ENCODE assay signal across 2 cellular contexts in the genomic region with DNA sequence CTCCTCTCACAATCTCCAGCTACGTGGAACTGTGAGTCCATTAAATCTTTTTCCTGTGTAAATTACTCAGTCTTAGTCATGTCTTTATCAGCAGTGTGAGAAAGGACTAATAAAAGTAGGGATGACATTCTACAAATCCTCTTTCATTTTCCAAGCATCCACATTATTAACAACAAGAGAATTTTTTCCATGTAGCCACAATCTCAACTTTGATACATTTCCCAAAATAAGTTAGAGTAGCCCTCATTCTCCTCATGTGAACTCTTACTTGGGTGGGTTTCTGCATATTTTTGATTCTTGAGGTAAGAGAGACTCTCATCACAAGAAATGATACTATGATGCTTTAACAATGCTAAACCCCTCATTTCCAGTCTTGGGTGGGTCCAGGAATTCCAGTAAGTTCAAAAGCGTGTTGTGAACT.
A peak's percentile ranks its signal among the peaks of the same experiment; 100 is the strongest.
TF ChIP-seq lines count a peak whose summit lies in the region.

No MANE protein-coding gene starts in this region.

TF ChIP-seq in endothelial cell of umbilical vein, 7 proteins besides CTCF, POLR2A, EP300 and RAD21:
- TF ChIP-seq, protein P1, sequence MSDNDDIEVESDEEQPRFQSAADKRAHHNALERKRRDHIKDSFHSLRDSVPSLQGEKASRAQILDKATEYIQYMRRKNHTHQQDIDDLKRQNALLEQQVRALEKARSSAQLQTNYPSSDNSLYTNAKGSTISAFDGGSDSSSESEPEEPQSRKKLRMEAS (IDR thresholded peaks at IDR 0.05; ENCODE audit: insufficient read depth, insufficient read length) = no peak
- peak; percentile 59 for TF ChIP-seq FOS (IDR thresholded peaks at IDR 0.05; ENCODE audit: borderline replicate concordance, insufficient read depth, low read length)
- TF ChIP-seq POLR2AphosphoS5 (IDR thresholded peaks at IDR 0.05; ENCODE audit: insufficient read depth, low read depth, low read length) = no peak
- no peak for TF ChIP-seq JUN (IDR thresholded peaks at IDR 0.05; ENCODE audit: borderline replicate concordance, insufficient read depth, insufficient read length, low read depth)
- TF ChIP-seq MYC (IDR thresholded peaks at IDR 0.05; ENCODE audit: low read depth, low read length) = no peak
- TF ChIP-seq GATA2 (IDR thresholded peaks at IDR 0.05; ENCODE audit: insufficient read depth, insufficient read length, low read depth, low read length) = peak; percentile 32
- no peak for TF ChIP-seq EZH2 (IDR thresholded peaks at IDR 0.05; ENCODE audit: borderline replicate concordance, low read depth, low read length, severe bottlenecking)
TF ChIP-seq in endothelial cell of umbilical vein: peak in this region for 2.

TF ChIP-seq in GM23338, 12 proteins besides CTCF, POLR2A, EP300 and RAD21:
- no peak for TF ChIP-seq NANOG (IDR thresholded peaks at IDR 0.05; ENCODE audit: borderline replicate concordance)
- no peak for TF ChIP-seq EZH2 (IDR thresholded peaks at IDR 0.05; ENCODE audit: low read depth, unreplicated experiment)
- no peak for TF ChIP-seq STAT1 (IDR thresholded peaks at IDR 0.05; ENCODE audit: unreplicated experiment)
- no peak for TF ChIP-seq ZNF331 (CRISPR knock-in tag; IDR thresholded peaks at IDR 0.05; ENCODE audit: low read depth)
- no peak for TF ChIP-seq JUNB (IDR thresholded peaks at IDR 0.05; ENCODE audit: unreplicated experiment)
- TF ChIP-seq, protein P2, sequence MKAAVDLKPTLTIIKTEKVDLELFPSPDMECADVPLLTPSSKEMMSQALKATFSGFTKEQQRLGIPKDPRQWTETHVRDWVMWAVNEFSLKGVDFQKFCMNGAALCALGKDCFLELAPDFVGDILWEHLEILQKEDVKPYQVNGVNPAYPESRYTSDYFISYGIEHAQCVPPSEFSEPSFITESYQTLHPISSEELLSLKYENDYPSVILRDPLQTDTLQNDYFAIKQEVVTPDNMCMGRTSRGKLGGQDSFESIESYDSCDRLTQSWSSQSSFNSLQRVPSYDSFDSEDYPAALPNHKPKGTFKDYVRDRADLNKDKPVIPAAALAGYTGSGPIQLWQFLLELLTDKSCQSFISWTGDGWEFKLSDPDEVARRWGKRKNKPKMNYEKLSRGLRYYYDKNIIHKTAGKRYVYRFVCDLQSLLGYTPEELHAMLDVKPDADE (IDR thresholded peaks at IDR 0.05) = no peak
- TF ChIP-seq ZNF114 (CRISPR knock-in tag; IDR thresholded peaks at IDR 0.05) = no peak
- no peak for TF ChIP-seq POLR2AphosphoS5 (IDR thresholded peaks at IDR 0.05; ENCODE audit: low read depth)
- TF ChIP-seq, protein P3, sequence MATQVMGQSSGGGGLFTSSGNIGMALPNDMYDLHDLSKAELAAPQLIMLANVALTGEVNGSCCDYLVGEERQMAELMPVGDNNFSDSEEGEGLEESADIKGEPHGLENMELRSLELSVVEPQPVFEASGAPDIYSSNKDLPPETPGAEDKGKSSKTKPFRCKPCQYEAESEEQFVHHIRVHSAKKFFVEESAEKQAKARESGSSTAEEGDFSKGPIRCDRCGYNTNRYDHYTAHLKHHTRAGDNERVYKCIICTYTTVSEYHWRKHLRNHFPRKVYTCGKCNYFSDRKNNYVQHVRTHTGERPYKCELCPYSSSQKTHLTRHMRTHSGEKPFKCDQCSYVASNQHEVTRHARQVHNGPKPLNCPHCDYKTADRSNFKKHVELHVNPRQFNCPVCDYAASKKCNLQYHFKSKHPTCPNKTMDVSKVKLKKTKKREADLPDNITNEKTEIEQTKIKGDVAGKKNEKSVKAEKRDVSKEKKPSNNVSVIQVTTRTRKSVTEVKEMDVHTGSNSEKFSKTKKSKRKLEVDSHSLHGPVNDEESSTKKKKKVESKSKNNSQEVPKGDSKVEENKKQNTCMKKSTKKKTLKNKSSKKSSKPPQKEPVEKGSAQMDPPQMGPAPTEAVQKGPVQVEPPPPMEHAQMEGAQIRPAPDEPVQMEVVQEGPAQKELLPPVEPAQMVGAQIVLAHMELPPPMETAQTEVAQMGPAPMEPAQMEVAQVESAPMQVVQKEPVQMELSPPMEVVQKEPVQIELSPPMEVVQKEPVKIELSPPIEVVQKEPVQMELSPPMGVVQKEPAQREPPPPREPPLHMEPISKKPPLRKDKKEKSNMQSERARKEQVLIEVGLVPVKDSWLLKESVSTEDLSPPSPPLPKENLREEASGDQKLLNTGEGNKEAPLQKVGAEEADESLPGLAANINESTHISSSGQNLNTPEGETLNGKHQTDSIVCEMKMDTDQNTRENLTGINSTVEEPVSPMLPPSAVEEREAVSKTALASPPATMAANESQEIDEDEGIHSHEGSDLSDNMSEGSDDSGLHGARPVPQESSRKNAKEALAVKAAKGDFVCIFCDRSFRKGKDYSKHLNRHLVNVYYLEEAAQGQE (IDR thresholded peaks at IDR 0.05; ENCODE audit: unreplicated experiment) = no peak
- TF ChIP-seq CREB1 (CRISPR knock-in tag; IDR thresholded peaks at IDR 0.05; ENCODE audit: low read depth) = no peak
- TF ChIP-seq EZH2phosphoT487 (IDR thresholded peaks at IDR 0.05; ENCODE audit: unreplicated experiment) = no peak
- TF ChIP-seq, protein P4, sequence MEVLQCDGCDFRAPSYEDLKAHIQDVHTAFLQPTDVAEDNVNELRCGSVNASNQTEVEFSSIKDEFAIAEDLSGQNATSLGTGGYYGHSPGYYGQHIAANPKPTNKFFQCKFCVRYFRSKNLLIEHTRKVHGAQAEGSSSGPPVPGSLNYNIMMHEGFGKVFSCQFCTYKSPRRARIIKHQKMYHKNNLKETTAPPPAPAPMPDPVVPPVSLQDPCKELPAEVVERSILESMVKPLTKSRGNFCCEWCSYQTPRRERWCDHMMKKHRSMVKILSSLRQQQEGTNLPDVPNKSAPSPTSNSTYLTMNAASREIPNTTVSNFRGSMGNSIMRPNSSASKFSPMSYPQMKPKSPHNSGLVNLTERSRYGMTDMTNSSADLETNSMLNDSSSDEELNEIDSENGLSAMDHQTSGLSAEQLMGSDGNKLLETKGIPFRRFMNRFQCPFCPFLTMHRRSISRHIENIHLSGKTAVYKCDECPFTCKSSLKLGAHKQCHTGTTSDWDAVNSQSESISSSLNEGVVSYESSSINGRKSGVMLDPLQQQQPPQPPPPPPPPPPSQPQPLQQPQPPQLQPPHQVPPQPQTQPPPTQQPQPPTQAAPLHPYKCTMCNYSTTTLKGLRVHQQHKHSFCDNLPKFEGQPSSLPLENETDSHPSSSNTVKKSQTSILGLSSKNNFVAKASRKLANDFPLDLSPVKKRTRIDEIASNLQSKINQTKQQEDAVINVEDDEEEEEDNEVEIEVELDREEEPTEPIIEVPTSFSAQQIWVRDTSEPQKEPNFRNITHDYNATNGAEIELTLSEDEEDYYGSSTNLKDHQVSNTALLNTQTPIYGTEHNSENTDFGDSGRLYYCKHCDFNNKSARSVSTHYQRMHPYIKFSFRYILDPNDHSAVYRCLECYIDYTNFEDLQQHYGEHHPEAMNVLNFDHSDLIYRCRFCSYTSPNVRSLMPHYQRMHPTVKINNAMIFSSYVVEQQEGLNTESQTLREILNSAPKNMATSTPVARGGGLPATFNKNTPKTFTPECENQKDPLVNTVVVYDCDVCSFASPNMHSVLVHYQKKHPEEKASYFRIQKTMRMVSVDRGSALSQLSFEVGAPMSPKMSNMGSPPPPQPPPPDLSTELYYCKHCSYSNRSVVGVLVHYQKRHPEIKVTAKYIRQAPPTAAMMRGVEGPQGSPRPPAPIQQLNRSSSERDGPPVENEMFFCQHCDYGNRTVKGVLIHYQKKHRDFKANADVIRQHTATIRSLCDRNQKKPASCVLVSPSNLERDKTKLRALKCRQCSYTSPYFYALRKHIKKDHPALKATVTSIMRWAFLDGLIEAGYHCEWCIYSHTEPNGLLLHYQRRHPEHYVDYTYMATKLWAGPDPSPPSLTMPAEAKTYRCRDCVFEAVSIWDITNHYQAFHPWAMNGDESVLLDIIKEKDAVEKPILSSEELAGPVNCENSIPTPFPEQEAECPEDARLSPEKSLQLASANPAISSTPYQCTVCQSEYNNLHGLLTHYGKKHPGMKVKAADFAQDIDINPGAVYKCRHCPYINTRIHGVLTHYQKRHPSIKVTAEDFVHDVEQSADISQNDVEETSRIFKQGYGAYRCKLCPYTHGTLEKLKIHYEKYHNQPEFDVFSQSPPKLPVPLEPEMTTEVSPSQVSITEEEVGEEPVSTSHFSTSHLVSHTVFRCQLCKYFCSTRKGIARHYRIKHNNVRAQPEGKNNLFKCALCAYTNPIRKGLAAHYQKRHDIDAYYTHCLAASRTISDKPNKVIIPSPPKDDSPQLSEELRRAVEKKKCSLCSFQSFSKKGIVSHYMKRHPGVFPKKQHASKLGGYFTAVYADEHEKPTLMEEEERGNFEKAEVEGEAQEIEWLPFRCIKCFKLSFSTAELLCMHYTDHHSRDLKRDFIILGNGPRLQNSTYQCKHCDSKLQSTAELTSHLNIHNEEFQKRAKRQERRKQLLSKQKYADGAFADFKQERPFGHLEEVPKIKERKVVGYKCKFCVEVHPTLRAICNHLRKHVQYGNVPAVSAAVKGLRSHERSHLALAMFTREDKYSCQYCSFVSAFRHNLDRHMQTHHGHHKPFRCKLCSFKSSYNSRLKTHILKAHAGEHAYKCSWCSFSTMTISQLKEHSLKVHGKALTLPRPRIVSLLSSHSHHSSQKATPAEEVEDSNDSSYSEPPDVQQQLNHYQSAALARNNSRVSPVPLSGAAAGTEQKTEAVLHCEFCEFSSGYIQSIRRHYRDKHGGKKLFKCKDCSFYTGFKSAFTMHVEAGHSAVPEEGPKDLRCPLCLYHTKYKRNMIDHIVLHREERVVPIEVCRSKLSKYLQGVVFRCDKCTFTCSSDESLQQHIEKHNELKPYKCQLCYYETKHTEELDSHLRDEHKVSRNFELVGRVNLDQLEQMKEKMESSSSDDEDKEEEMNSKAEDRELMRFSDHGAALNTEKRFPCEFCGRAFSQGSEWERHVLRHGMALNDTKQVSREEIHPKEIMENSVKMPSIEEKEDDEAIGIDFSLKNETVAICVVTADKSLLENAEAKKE (CRISPR knock-in tag; IDR thresholded peaks at IDR 0.05) = no peak
